ENCODE assay signal across 11 cellular contexts in the genomic region with DNA sequence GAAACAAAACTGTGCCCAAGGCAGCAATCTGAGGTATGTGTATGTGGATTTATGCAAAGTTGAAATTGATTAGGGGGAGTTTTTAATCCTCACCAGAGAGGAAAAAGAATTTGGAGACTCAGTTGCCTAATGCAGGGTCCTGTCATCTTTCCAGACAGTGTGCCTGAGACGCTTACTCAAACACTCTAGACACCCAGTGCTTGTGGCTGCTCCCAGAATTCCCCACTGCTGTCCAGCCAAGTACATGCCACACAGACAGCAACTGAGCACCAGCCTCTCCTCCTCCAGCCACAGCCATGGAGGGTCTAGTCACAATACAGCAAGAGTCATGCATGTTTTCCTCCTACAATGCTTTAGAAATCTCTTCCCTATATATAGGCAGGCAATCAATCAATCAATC.
DNase-seq lines count a peak whose midpoint lies in the region; ATAC-seq, FAIRE-seq and TF ChIP-seq lines count a peak whose summit lies in the region.
"Had no signal": no experiment of that assay in that cellular context is flagged by ENCODE, and none has a peak within 500 bp of the region (broad histone marks: within the 10 kb centered on the region; RNA-seq: fewer than 3 reads in every experiment).

No MANE protein-coding gene starts in this region.

- no peak for TF ChIP-seq CTCF in fibroblast of villous mesenchyme (IDR thresholded peaks at IDR 0.05; ENCODE audit: insufficient read depth, low read depth, low read length)
- no peak for TF ChIP-seq CTCF in pancreas (IDR thresholded peaks at IDR 0.05)

- H3K4me3 ChIP-seq in fibroblast of villous mesenchyme (ENCODE audit: low read depth, low read length) (no peak overlapping the region), pancreas (no peak overlapping the region)
- H3K4me3 ChIP-seq: BLaER1 treated with 17β-estradiol and CSF1 and Interleukin-3, amounts not matched to agents 10 nM and 100 nM had no signal

- peaks cover 0 to 10% (median 0%) of the 10 kb centered on the region in 3 donors for H3K36me3 ChIP-seq in pancreas

- peak overlapping the region; percentile 62 to 96 (median 78) for H3K27ac ChIP-seq in pancreas
- H3K27ac ChIP-seq: BLaER1 treated with 17β-estradiol and CSF1 and Interleukin-3, amounts not matched to agents 10 nM and 100 nM had no signal

- 70 to 86% methylated on average over 1 of the region's 1 CpG for WGBS in pancreas, 2 donors

- H3K36me3 Mint-ChIP-seq in activated T-helper 17 cell treated with anti-CD3 and anti-CD28 coated beads, Interleukin-2, amount 50 U/mL, for 72 hours (ENCODE audit: low read depth), result peaks cover 80% of the 10 kb centered on the region
- H3K36me3 Mint-ChIP-seq in activated naive CD4-positive, alpha-beta T cell treated with anti-CD3 and anti-CD28 coated beads, Interleukin-2, amount 50 U/mL, for 72 hours, result peaks cover 0 to 6% of the 10 kb centered on the region in 2 donors

- FAIRE-seq in pancreas (lab: Jason Lieb, UNC), result no peak

- H3K4me3 Mint-ChIP-seq in activated T-helper 17 cell treated with anti-CD3 and anti-CD28 coated beads, Interleukin-2, amount 50 U/mL, for 72 hours, result no peak overlapping the region

- H3K27me3 Mint-ChIP-seq in activated T-helper 17 cell treated with anti-CD3 and anti-CD28 coated beads, Interleukin-2, amount 50 U/mL, for 72 hours, result no peaks in the 10 kb centered on the region

- no peaks in the 10 kb centered on the region for H3K9me3 Mint-ChIP-seq in activated T-helper 17 cell treated with anti-CD3 and anti-CD28 coated beads, Interleukin-2, amount 50 U/mL, for 72 hours
- H3K9me3 Mint-ChIP-seq in activated naive CD4-positive, alpha-beta T cell treated with anti-CD3 and anti-CD28 coated beads, Interleukin-2, amount 50 U/mL, for 72 hours, result no peaks in the 10 kb centered on the region

- H3K9me3 ChIP-seq in pancreas, result no peaks in the 10 kb centered on the region
- H3K9me3 ChIP-seq: BLaER1 treated with 17β-estradiol and CSF1 and Interleukin-3, amounts not matched to agents 10 nM and 100 nM had no signal

- ATAC-seq in activated T-helper 17 cell treated with anti-CD3 and anti-CD28 coated beads, Interleukin-2, amount 50 U/mL, for 72 hours (replicated peaks), result no peak
- ATAC-seq in pancreas, result peak in 2 of 4 donors; percentile 11 to 29
- no peak for ATAC-seq in activated naive CD4-positive, alpha-beta T cell treated with anti-CD3 and anti-CD28 coated beads, Interleukin-2, amount 50 U/mL, for 72 hours

- peaks cover 22 to 43% (median 38%) of the 10 kb centered on the region in 3 donors for H3K4me1 ChIP-seq in pancreas

- no peaks in the 10 kb centered on the region for H3K27me3 ChIP-seq in pancreas
- H3K27me3 ChIP-seq: BLaER1 treated with 17β-estradiol and CSF1 and Interleukin-3, amounts not matched to agents 10 nM and 100 nM had no signal

- H3K27ac Mint-ChIP-seq in activated T-helper 17 cell treated with anti-CD3 and anti-CD28 coated beads, Interleukin-2, amount 50 U/mL, for 72 hours, result peak overlapping the region; percentile 27
- peak overlapping the region in 1 of 2 donors; percentile 9 for H3K27ac Mint-ChIP-seq in activated naive CD4-positive, alpha-beta T cell treated with anti-CD3 and anti-CD28 coated beads, Interleukin-2, amount 50 U/mL, for 72 hours

- peak; percentile 36 for DNase-seq in AG08395 (ENCODE audit: low spot score)
- peak; percentile 76 for DNase-seq in fibroblast of villous mesenchyme (ENCODE audit: low read depth)
- DNase-seq in pancreas, result peak in 1 of 6 donors; percentile 40
- DNase-seq in activated naive CD4-positive, alpha-beta T cell treated with anti-CD3 and anti-CD28 coated beads, Interleukin-2, amount 50 U/mL, for 72 hours (ENCODE audit: low spot score in 2 of 2), result no peak
- DNase-seq in OCI-M1 (lab: John Stamatoyannopoulos, UW), result no peak
- DNase-seq in NCI-H82 treated with DMSO at 0.1 percent for 48 hours (lab: John Stamatoyannopoulos, UW; ENCODE audit: unreplicated experiment), result no peak
- DNase-seq in NCI-H774 (lab: John Stamatoyannopoulos, UW), result no peak
- DNase-seq: activated gamma-delta T cell treated with Interleukin-2 at 50 U/mL for 16 hours, NCI-H2227 treated with DMSO at 0.1 percent for 48 hours had no signal

- intact Hi-C loops in pancreas (cut with DNase I), result no loop called here

- H3K4me1 Mint-ChIP-seq in activated T-helper 17 cell treated with anti-CD3 and anti-CD28 coated beads, Interleukin-2, amount 50 U/mL, for 72 hours, result no peaks in the 10 kb centered on the region

Comparison
In these comparisons a context has a peak if more than half of its experiments do, and no peak if none do; other contexts are left out.
1. DNase-seq: peak in AG08395 (single experiment) and fibroblast of villous mesenchyme (single experiment); none in activated naive CD4-positive, alpha-beta T cell treated with anti-CD3 and anti-CD28 coated beads, Interleukin-2, amount 50 U/mL, for 72 hours (0 of 2), OCI-M1 (single experiment), NCI-H82 treated with DMSO at 0.1 percent for 48 hours (single experiment) and NCI-H774 (single experiment).